18 cellular contexts compared by ENCODE assay signal in the genomic region with DNA sequence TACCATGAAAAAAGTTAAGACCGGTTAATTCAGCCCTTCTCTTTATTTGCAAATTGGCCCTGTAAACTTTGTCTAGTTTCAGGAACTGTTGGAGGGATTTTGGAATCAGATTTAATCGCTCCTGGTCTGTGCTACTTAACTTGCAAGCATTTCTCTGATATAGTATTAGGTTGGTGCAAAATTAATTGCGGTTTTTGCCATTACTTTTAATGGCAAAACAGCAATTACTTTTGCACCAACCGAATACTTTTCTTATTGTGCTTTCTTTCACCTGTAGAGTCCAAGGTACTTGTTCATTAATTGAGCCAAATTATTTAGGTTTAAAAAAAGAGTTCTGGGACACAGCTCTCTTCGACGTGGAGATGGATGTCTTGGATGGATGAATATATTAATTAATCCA.
A peak's percentile ranks its signal among the peaks of the same experiment; 100 is the strongest.
DNase-seq lines count a peak whose midpoint lies in the region; ATAC-seq, FAIRE-seq and TF ChIP-seq lines count a peak whose summit lies in the region.
"Had no signal": no experiment of that assay in that cellular context is flagged by ENCODE, and none has a peak within 500 bp of the region (broad histone marks: within the 10 kb centered on the region; RNA-seq: fewer than 3 reads in every experiment).

No MANE protein-coding gene starts in this region.

- peak overlapping the region; percentile 8 for H3K27ac Mint-ChIP-seq in stimulated activated memory B cell treated with anti-CD40 and anti-IgM and Interleukin-4, amounts not matched to agents 10 μg/mL and 1 μg/mL and 100 μg/mL, for 72 hours
- H3K27ac Mint-ChIP-seq: CD8-positive, alpha-beta memory T cell had no signal

- H3K9me3 Mint-ChIP-seq in stimulated activated memory B cell treated with anti-CD40 and anti-IgM and Interleukin-4, amounts not matched to agents 10 μg/mL and 1 μg/mL and 100 μg/mL, for 72 hours: no peaks in the 10 kb centered on the region
- H3K9me3 Mint-ChIP-seq: CD4-positive, CD25-positive, alpha-beta regulatory T cell; CD8-positive, alpha-beta memory T cell had no signal

- peaks cover 19 to 42% (median 30%) of the 10 kb centered on the region in 10 experiments for H3K4me1 ChIP-seq in BLaER1 treated with 17β-estradiol and CSF1 and Interleukin-3, amounts not matched to agents 10 nM and 100 nM
- H3K4me1 ChIP-seq in OCI-LY7 (ENCODE audit: insufficient read depth, low read length, poor library complexity, severe bottlenecking): peaks cover 17% of the 10 kb centered on the region

- intact Hi-C loops in OCI-LY7 (cut with micrococcal nuclease; ENCODE audit: unreplicated experiment): loop anchor here (5.0 kb wide), 1 partner anchor 35 kb away; no protein-coding TSS in a partner anchor

- peak overlapping the region; percentile 78 for H2AFZ ChIP-seq in OCI-LY7 (ENCODE audit: low read length)

- DNase-seq in GM19239 (ENCODE audit: insufficient read length, low spot score) (no peak), OCI-LY7 (ENCODE audit: low spot score) (no peak), NCI-H1694 treated with DMSO at 0.1 percent for 48 hours (lab: John Stamatoyannopoulos, UW) (no peak), NCI-H2171 treated with DMSO at 0.1 percent for 48 hours (lab: John Stamatoyannopoulos, UW) (no peak)
- DNase-seq: AML-193; C1 segment of cervical spinal cord; CD4-positive, CD25-positive, alpha-beta regulatory T cell; CD8-positive, alpha-beta memory T cell; COR-L47; GDM1; GOT3; H7 had no signal

- no peaks in the 10 kb centered on the region for H3K27me3 ChIP-seq in BLaER1 treated with 17β-estradiol and CSF1 and Interleukin-3, amounts not matched to agents 10 nM and 100 nM

- no peak for TF ChIP-seq CTCF in OCI-LY7 (conservative IDR thresholded peaks at IDR 0.05; ENCODE audit: low read length)

- H3K9me2 ChIP-seq in OCI-LY7 (ENCODE audit: insufficient read depth, low read length): no peaks in the 10 kb centered on the region

- H3K27me3 Mint-ChIP-seq in stimulated activated memory B cell treated with anti-CD40 and anti-IgM and Interleukin-4, amounts not matched to agents 10 μg/mL and 1 μg/mL and 100 μg/mL, for 72 hours: no peaks in the 10 kb centered on the region

- no peaks in the 10 kb centered on the region for H3K79me2 ChIP-seq in OCI-LY7 (ENCODE audit: insufficient read depth, low read depth, low read length)

- H4K20me1 ChIP-seq in BLaER1 treated with 17β-estradiol and CSF1 and Interleukin-3, amounts not matched to agents 10 nM and 100 nM: no peaks in the 10 kb centered on the region
- H4K20me1 ChIP-seq in OCI-LY7 (ENCODE audit: insufficient read depth, low read length): no peaks in the 10 kb centered on the region

- H3K9ac ChIP-seq in BLaER1 treated with 17β-estradiol and CSF1 and Interleukin-3, amounts not matched to agents 10 nM and 100 nM: no peak overlapping the region

- H3K36me3 ChIP-seq in BLaER1 treated with 17β-estradiol and CSF1 and Interleukin-3, amounts not matched to agents 10 nM and 100 nM: no peaks in the 10 kb centered on the region
- no peaks in the 10 kb centered on the region for H3K36me3 ChIP-seq in OCI-LY7 (ENCODE audit: insufficient read depth, low read length)

- H3K27ac ChIP-seq in BLaER1 treated with 17β-estradiol and CSF1 and Interleukin-3, amounts not matched to agents 10 nM and 100 nM: 0 out of 22 replicates have a peak overlapping the region, but pooled peaks of 2 of the 11 experiments have one; percentile 40 to 41
- H3K27ac ChIP-seq in OCI-LY7 (ENCODE audit: low read depth, low read length, poor library complexity, severe bottlenecking): peak overlapping the region; percentile 70

- peak overlapping the region in 9 of 11 experiments; percentile 19 to 80 (median 62); a peak in 11 of 22 replicates for H3K4me2 ChIP-seq in BLaER1 treated with 17β-estradiol and CSF1 and Interleukin-3, amounts not matched to agents 10 nM and 100 nM
- H3K4me2 ChIP-seq in OCI-LY7 (ENCODE audit: low read length): peak overlapping the region; percentile 58
- H3K4me2 ChIP-seq: A549 had no signal

- no peak overlapping the region for H3K4me3 Mint-ChIP-seq in stimulated activated memory B cell treated with anti-CD40 and anti-IgM and Interleukin-4, amounts not matched to agents 10 μg/mL and 1 μg/mL and 100 μg/mL, for 72 hours
- H3K4me3 Mint-ChIP-seq: CD4-positive, CD25-positive, alpha-beta regulatory T cell; CD8-positive, alpha-beta memory T cell had no signal

- peak; percentile 51 for FAIRE-seq in GM19239 (lab: Jason Lieb, UNC)
- FAIRE-seq: A549, GM12892 had no signal

- no peak overlapping the region for H3K4me3 ChIP-seq in BLaER1 treated with 17β-estradiol and CSF1 and Interleukin-3, amounts not matched to agents 10 nM and 100 nM
- H3K4me3 ChIP-seq in OCI-LY7 (ENCODE audit: low read depth, low read length, poor library complexity, severe bottlenecking): peak overlapping the region; percentile 55
- H3K4me3 ChIP-seq: A549 had no signal

- peaks cover 9% of the 10 kb centered on the region for H3K4me1 Mint-ChIP-seq in stimulated activated memory B cell treated with anti-CD40 and anti-IgM and Interleukin-4, amounts not matched to agents 10 μg/mL and 1 μg/mL and 100 μg/mL, for 72 hours
- H3K4me1 Mint-ChIP-seq: CD8-positive, alpha-beta memory T cell had no signal

- CTCF ChIA-PET in OCI-LY7 (lab: Charles Lee; ENCODE audit: unreplicated experiment): interaction anchor here (0.5 to 1.1 kb wide), 3 partner anchors 12 to 94 kb away, joined by 3 read pairs; a partner anchor contains a TSS

- POLR2A ChIA-PET in OCI-LY7 (lab: Charles Lee): interaction anchor here (0.6 to 3.4 kb wide), 5 partner anchors 11 to 121 kb away, joined by 3 to 22 read pairs (median 12); a partner anchor contains a TSS

- no peak for ATAC-seq in stimulated activated memory B cell treated with anti-CD40 and anti-IgM and Interleukin-4, amounts not matched to agents 10 μg/mL and 1 μg/mL and 100 μg/mL, for 72 hours
- no peak for ATAC-seq in HG03135 (IDR thresholded peaks at IDR 0.05; ENCODE audit: unreplicated experiment)
- ATAC-seq: A549, HCT116 had no signal

- BruUV-seq in OCI-LY7 (replicated peaks; lab: Mats Ljungman, UMichigan): no TSS peak

- H3K9me3 ChIP-seq in BLaER1 treated with 17β-estradiol and CSF1 and Interleukin-3, amounts not matched to agents 10 nM and 100 nM (replicated peaks in 1 of 11): no peaks in the 10 kb centered on the region
- no peaks in the 10 kb centered on the region for H3K9me3 ChIP-seq in OCI-LY7 (ENCODE audit: low read length)
- H3K9me3 ChIP-seq: A549 had no signal

- no peaks in the 10 kb centered on the region for H3K36me3 Mint-ChIP-seq in stimulated activated memory B cell treated with anti-CD40 and anti-IgM and Interleukin-4, amounts not matched to agents 10 μg/mL and 1 μg/mL and 100 μg/mL, for 72 hours
- H3K36me3 Mint-ChIP-seq: CD4-positive, CD25-positive, alpha-beta regulatory T cell had no signal
